ENCODE assay signal across 8 cellular contexts in the genomic region with DNA sequence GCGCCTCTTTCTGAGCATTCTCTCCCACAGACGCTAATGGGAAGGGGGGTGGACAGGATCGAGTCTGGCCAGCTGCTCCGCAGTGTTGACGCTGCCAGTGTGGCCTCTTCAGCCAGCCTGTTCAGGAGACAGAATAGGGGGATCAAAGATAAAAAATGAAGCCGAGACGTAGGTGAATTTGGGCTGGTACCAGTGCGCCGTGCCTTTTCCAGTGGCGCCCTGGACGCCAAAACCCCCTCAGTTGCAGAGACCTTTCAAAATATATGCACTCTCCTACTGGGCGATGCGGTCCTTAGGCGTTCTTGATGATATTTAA. TPM values are rescaled to one million over a fixed set of nuclear protein-coding genes. Genes with fewer than 3 reads are reported as not detected.
DNase-seq lines count a peak whose midpoint lies in the region; ATAC-seq and TF ChIP-seq lines count a peak whose summit lies in the region.

No MANE protein-coding gene starts in this region.

- H3K27me3 Mint-ChIP-seq in activated T-cell treated with anti-CD3 and anti-CD28 coated beads, Interleukin-2, amount 50 U/mL, for 4 hours (ENCODE audit: low read depth), result no peaks in the 10 kb centered on the region

- H3K4me1 Mint-ChIP-seq in activated T-cell treated with anti-CD3 and anti-CD28 coated beads, Interleukin-2, amount 50 U/mL, for 4 hours (ENCODE audit: low read depth), result peaks cover 52% of the 10 kb centered on the region

- peaks cover 3% of the 10 kb centered on the region for H3K4me1 ChIP-seq in RWPE2 (ENCODE audit: insufficient read depth, poor library complexity, severe bottlenecking)
- peaks cover 6% of the 10 kb centered on the region for H3K4me1 ChIP-seq in parathyroid adenoma

- no peaks in the 10 kb centered on the region for H3K9me3 Mint-ChIP-seq in activated T-cell treated with anti-CD3 and anti-CD28 coated beads, Interleukin-2, amount 50 U/mL, for 4 hours

- H2AFZ ChIP-seq in parathyroid adenoma, result peak overlapping the region; percentile 91

- H3K36me3 ChIP-seq in RWPE2 (ENCODE audit: low read depth), result peaks cover 13% of the 10 kb centered on the region
- no peaks in the 10 kb centered on the region for H3K36me3 ChIP-seq in parathyroid adenoma (ENCODE audit: control insufficient read depth, insufficient read depth, low read length)

- TF ChIP-seq CTCF in RWPE2 (IDR thresholded peaks at IDR 0.05; ENCODE audit: poor library complexity, severe bottlenecking), result no peak
- TF ChIP-seq CTCF in fibroblast of mammary gland (conservative IDR thresholded peaks at IDR 0.05; ENCODE audit: control insufficient read depth, insufficient read depth, low read depth, low read length), result no peak
- no peak for TF ChIP-seq CTCF in parathyroid adenoma (IDR thresholded peaks at IDR 0.05)

- no peak for ATAC-seq in activated T-cell treated with anti-CD3 and anti-CD28 coated beads, Interleukin-2, amount 50 U/mL, for 4 hours
- ATAC-seq in RWPE2 (ENCODE audit: low read depth) (peak; percentile 4; the same call in 1 of the 3 replicates), sciatic nerve (no peak)

- H3K9me3 ChIP-seq in RWPE2 (ENCODE audit: severe bottlenecking), result no peaks in the 10 kb centered on the region
- H3K9me3 ChIP-seq in parathyroid adenoma (ENCODE audit: control insufficient read depth, low read length), result no peaks in the 10 kb centered on the region

- H3K27ac ChIP-seq in RWPE2 (ENCODE audit: poor library complexity, severe bottlenecking), result peak overlapping the region; percentile 74
- peak overlapping the region; percentile 69 for H3K27ac ChIP-seq in parathyroid adenoma

- peaks cover 4% of the 10 kb centered on the region for H3K79me2 ChIP-seq in parathyroid adenoma

- no peak overlapping the region for H3K9ac ChIP-seq in parathyroid adenoma

- peak overlapping the region; percentile 79 for H3K4me2 ChIP-seq in parathyroid adenoma (ENCODE audit: low read length)

- H3K27me3 ChIP-seq in RWPE2 (ENCODE audit: insufficient read depth, poor library complexity, severe bottlenecking), result no peaks in the 10 kb centered on the region
- H3K27me3 ChIP-seq in parathyroid adenoma (ENCODE audit: control insufficient read depth, insufficient read depth, low read length), result no peaks in the 10 kb centered on the region

- DNase-seq in activated T-cell treated with anti-CD3 and anti-CD28 coated beads, Interleukin-2, amount 50 U/mL, for 4 hours, result no peak
- no peak for DNase-seq in activated T-cell treated with anti-CD3 and anti-CD28 coated beads, Interleukin-2, amount 50 U/mL, for 48 hours
- DNase-seq in RWPE2 (ENCODE audit: low spot score) (no peak), fibroblast of mammary gland (ENCODE audit: low read depth) (peak; percentile 18), posterior vena cava (ENCODE audit: low spot score) (no peak), retina (no peak), sciatic nerve (ENCODE audit: low spot score) (no peak)

- peak overlapping the region; percentile 90 for H3K4me3 Mint-ChIP-seq in activated T-cell treated with anti-CD3 and anti-CD28 coated beads, Interleukin-2, amount 50 U/mL, for 4 hours

- H3K36me3 Mint-ChIP-seq in activated T-cell treated with anti-CD3 and anti-CD28 coated beads, Interleukin-2, amount 50 U/mL, for 4 hours (ENCODE audit: insufficient read depth), result peaks cover 5% of the 10 kb centered on the region

- H3K4me3 ChIP-seq in RWPE2 (ENCODE audit: severe bottlenecking) (peak overlapping the region; percentile 88), fibroblast of mammary gland (ENCODE audit: control insufficient read depth, low read depth, low read length) (peak overlapping the region; percentile 85), parathyroid adenoma (ENCODE audit: low read depth, low read length) (peak overlapping the region; percentile 71)

- intact Hi-C loops in posterior vena cava (cut with DNase I) (no loop called here), sciatic nerve (cut with DNase I) (loop anchor here (5.0 kb wide), 1 partner anchor 82 kb away; no protein-coding TSS in a partner anchor)

RNA-seq across cellular contexts. Expression of gene TTC3, which starts 1.1 kb away (rescaled TPM):
- 10 to 100 TPM; 41.9 to 46.5 (median 44.6) TPM for total RNA-seq in activated T-cell treated with anti-CD3 and anti-CD28 coated beads, Interleukin-2, amount 50 U/mL, for 4 hours
- 100 to 1,000 TPM in 1 of 2 donors, 10 to 100 TPM in 1; 98.4 to 123 TPM for total RNA-seq in posterior vena cava
- 146 TPM for total RNA-seq in sciatic nerve

RNA-seq across cellular contexts. Expression of gene PIGP, which starts 1.3 kb away (rescaled TPM):
- total RNA-seq in activated T-cell treated with anti-CD3 and anti-CD28 coated beads, Interleukin-2, amount 50 U/mL, for 4 hours, result 10 to 100 TPM; 14.7 to 17.8 (median 15.9) TPM
- total RNA-seq in posterior vena cava (10 to 100 TPM; 23.7 to 28.9 TPM), sciatic nerve (34.5 TPM)
